Comparison of ENCODE assay signal across 1 cellular context in the genomic region with DNA sequence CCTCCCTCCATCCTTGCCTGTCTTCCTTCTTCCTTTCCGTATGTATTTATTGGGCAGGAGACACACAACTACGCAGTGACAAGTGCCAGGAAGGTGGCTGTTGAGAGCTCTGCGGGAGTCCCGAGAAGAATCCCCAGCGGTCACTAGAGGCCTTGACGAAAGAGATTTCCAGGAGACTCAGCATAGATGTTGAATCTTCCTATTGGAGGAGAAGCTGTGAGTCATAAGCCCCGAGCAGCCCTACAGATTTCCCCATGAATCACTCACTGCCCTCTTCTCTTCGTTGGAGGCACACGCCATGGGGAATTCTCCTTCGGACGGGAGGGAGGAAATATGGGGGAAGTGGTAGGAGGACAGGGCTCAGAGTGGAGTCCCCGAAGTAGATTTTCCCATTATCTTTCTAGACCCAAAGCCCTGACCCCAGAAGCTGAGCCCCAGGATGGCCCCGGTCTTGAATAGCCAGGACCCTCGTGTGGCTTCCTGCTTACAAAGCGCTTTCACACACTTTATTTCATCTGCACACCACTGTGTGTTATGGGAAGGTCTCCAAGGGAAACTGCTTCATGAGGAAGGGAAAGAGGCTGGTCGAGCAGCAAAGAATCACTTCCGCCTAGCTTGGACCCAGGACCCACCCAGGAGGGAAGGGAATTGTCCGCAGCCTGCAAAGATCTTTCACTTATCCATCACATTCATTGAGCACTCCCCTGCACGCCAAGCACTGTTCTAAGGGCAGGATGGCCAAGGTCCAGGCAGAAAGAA.
TF ChIP-seq lines count a peak whose summit lies in the region.

No MANE protein-coding gene starts in this region.

TF ChIP-seq in SK-N-SH, 30 proteins besides CTCF, POLR2A, EP300 and RAD21 (continued from another document):
- TF ChIP-seq EZH2phosphoT487 (IDR thresholded peaks at IDR 0.05; ENCODE audit: borderline replicate concordance, low read depth) = no peak
- TF ChIP-seq, protein P1, sequence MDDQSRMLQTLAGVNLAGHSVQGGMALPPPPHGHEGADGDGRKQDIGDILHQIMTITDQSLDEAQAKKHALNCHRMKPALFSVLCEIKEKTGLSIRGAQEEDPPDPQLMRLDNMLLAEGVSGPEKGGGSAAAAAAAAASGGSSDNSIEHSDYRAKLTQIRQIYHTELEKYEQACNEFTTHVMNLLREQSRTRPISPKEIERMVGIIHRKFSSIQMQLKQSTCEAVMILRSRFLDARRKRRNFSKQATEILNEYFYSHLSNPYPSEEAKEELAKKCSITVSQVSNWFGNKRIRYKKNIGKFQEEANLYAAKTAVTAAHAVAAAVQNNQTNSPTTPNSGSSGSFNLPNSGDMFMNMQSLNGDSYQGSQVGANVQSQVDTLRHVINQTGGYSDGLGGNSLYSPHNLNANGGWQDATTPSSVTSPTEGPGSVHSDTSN (IDR thresholded peaks at IDR 0.05) = peak; percentile 62
- no peak for TF ChIP-seq TAF1 (IDR thresholded peaks at IDR 0.05; ENCODE audit: borderline replicate concordance, low read depth, low read length)
- no peak for TF ChIP-seq MEF2A (IDR thresholded peaks at IDR 0.05; ENCODE audit: borderline replicate concordance, low read depth)
- TF ChIP-seq POLR2AphosphoS5 (IDR thresholded peaks at IDR 0.05; ENCODE audit: low read depth, low read length) = 0 out of 2 replicates have a peak, but pooled peaks have one; percentile 38
- no peak for TF ChIP-seq RFX5 (IDR thresholded peaks at IDR 0.05; ENCODE audit: low read length)
- no peak for TF ChIP-seq RCOR1 (IDR thresholded peaks at IDR 0.05; ENCODE audit: low read length)
- no peak for TF ChIP-seq MXI1 (IDR thresholded peaks at IDR 0.05; ENCODE audit: low read depth, low read length)
- TF ChIP-seq YY1 (IDR thresholded peaks at IDR 0.05; ENCODE audit: low read depth) = no peak
- TF ChIP-seq, protein P2, sequence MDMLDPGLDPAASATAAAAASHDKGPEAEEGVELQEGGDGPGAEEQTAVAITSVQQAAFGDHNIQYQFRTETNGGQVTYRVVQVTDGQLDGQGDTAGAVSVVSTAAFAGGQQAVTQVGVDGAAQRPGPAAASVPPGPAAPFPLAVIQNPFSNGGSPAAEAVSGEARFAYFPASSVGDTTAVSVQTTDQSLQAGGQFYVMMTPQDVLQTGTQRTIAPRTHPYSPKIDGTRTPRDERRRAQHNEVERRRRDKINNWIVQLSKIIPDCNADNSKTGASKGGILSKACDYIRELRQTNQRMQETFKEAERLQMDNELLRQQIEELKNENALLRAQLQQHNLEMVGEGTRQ (IDR thresholded peaks at IDR 0.05; ENCODE audit: borderline replicate concordance, low read depth, low read length) = no peak
- no peak; the same call in 1 of the 2 replicates for TF ChIP-seq NFIC (IDR thresholded peaks at IDR 0.05; ENCODE audit: borderline replicate concordance)
- TF ChIP-seq SIN3A (IDR thresholded peaks at IDR 0.05; ENCODE audit: borderline replicate concordance, low read depth, low read length) = no peak
- TF ChIP-seq, protein P3, sequence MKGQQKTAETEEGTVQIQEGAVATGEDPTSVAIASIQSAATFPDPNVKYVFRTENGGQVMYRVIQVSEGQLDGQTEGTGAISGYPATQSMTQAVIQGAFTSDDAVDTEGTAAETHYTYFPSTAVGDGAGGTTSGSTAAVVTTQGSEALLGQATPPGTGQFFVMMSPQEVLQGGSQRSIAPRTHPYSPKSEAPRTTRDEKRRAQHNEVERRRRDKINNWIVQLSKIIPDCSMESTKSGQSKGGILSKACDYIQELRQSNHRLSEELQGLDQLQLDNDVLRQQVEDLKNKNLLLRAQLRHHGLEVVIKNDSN (IDR thresholded peaks at IDR 0.05; ENCODE audit: borderline replicate concordance, low read depth) = no peak
- TF ChIP-seq RXRA (IDR thresholded peaks at IDR 0.05; ENCODE audit: borderline replicate concordance, low read depth) = no peak
- no peak for TF ChIP-seq SMC3 (IDR thresholded peaks at IDR 0.05; ENCODE audit: low read depth, low read length)
- TF ChIP-seq TEAD4 (IDR thresholded peaks at IDR 0.05; ENCODE audit: borderline replicate concordance, insufficient read depth) = 0 out of 2 replicates have a peak, but pooled peaks have one; percentile 19
- TF ChIP-seq FOXJ3 (CRISPR knock-in tag; IDR thresholded peaks at IDR 0.05) = no peak
- TF ChIP-seq, protein P4, sequence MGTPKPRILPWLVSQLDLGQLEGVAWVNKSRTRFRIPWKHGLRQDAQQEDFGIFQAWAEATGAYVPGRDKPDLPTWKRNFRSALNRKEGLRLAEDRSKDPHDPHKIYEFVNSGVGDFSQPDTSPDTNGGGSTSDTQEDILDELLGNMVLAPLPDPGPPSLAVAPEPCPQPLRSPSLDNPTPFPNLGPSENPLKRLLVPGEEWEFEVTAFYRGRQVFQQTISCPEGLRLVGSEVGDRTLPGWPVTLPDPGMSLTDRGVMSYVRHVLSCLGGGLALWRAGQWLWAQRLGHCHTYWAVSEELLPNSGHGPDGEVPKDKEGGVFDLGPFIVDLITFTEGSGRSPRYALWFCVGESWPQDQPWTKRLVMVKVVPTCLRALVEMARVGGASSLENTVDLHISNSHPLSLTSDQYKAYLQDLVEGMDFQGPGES (IDR thresholded peaks at IDR 0.05; ENCODE audit: low read depth, low read length) = no peak
- TF ChIP-seq FOXM1 (IDR thresholded peaks at IDR 0.05; ENCODE audit: low read depth) = no peak
- TF ChIP-seq JUND (IDR thresholded peaks at IDR 0.05) = peak; percentile 75
- TF ChIP-seq TCF12 (IDR thresholded peaks at IDR 0.05) = peak; percentile 38; the same call in 1 of the 2 replicates
- no peak for TF ChIP-seq NRF1 (IDR thresholded peaks at IDR 0.05; ENCODE audit: low read depth, low read length)
- peak; percentile 88 for TF ChIP-seq FOSL2 (IDR thresholded peaks at IDR 0.05; ENCODE audit: borderline replicate concordance, low read depth)
- no peak for TF ChIP-seq CHD2 (IDR thresholded peaks at IDR 0.05; ENCODE audit: low read length, partially characterized antibody)
